Comparison of ENCODE assay signal across 10 cellular contexts in the genomic region with DNA sequence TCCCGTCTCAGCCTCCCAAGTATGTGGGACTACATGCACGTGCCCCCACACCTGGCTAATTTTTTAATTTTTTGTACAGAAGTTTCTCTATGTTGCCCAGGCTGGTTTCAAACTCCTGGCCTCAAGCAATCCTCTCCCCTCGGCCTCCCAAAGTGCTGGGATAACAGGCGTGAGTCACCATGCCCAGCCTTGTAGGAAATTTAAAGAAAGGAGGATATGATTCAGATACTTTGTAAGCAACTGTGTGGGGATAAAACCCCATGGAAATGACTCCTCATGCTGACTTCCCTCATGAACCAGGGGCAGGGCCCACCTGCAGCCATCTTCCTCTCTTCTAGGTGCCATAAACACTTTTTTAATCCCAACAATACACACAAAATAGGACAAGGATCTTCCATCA. TPM values are rescaled to one million over a fixed set of nuclear protein-coding genes. Genes with fewer than 3 reads are reported as not detected.
DNase-seq lines count a peak whose midpoint lies in the region; ATAC-seq and TF ChIP-seq lines count a peak whose summit lies in the region.
"Had no signal": no experiment of that assay in that cellular context is flagged by ENCODE, and none has a peak within 500 bp of the region (broad histone marks: within the 10 kb centered on the region; RNA-seq: fewer than 3 reads in every experiment).

No MANE protein-coding gene starts in this region.

- H3K9me3 Mint-ChIP-seq in activated T-helper 1 cell treated with anti-CD3 and anti-CD28 coated beads, Interleukin-12 subunit alpha, Interleukin-12 subunit beta, Interleukin-2, Interleukin-4 antibody, amounts not matched to agents 30 ng/mL and 10 ng/mL and 1 ng/mL, durations not matched to agents 14 hours and 24 hours and 36 hours = no peaks in the 10 kb centered on the region

- no peaks in the 10 kb centered on the region for H3K27me3 Mint-ChIP-seq in activated T-helper 1 cell treated with anti-CD3 and anti-CD28 coated beads, Interleukin-12 subunit alpha, Interleukin-12 subunit beta, Interleukin-2, Interleukin-4 antibody, amounts not matched to agents 30 ng/mL and 10 ng/mL and 1 ng/mL, durations not matched to agents 14 hours and 24 hours and 36 hours (ENCODE audit: insufficient read depth)

- H3K4me3 ChIP-seq in BJ (ENCODE audit: low read depth, low read length) = no peak overlapping the region

- ATAC-seq in SK-N-SH treated with all-trans-retinoic acid at 6 μM for 48 hours (no peak), HG03469 (IDR thresholded peaks at IDR 0.05; ENCODE audit: unreplicated experiment) (no peak), GM21737 (IDR thresholded peaks at IDR 0.05; ENCODE audit: unreplicated experiment) (no peak)

- CTCF ChIA-PET in BJ (lab: Yijun Ruan, JAX) = no interaction called here

- peaks cover 22% of the 10 kb centered on the region for H3K36me3 Mint-ChIP-seq in activated T-helper 1 cell treated with anti-CD3 and anti-CD28 coated beads, Interleukin-12 subunit alpha, Interleukin-12 subunit beta, Interleukin-2, Interleukin-4 antibody, amounts not matched to agents 30 ng/mL and 10 ng/mL and 1 ng/mL, durations not matched to agents 14 hours and 24 hours and 36 hours (ENCODE audit: low read depth)

- H3K27ac Mint-ChIP-seq in activated T-helper 1 cell treated with anti-CD3 and anti-CD28 coated beads, Interleukin-12 subunit alpha, Interleukin-12 subunit beta, Interleukin-2, Interleukin-4 antibody, amounts not matched to agents 30 ng/mL and 10 ng/mL and 1 ng/mL, durations not matched to agents 14 hours and 24 hours and 36 hours = peak overlapping the region; percentile 97

- no peak for TF ChIP-seq CTCF in BJ (IDR thresholded peaks at IDR 0.05; ENCODE audit: insufficient read depth, low read depth, low read length)

- peak overlapping the region; percentile 20 for H3K4me3 Mint-ChIP-seq in activated T-helper 1 cell treated with anti-CD3 and anti-CD28 coated beads, Interleukin-12 subunit alpha, Interleukin-12 subunit beta, Interleukin-2, Interleukin-4 antibody, amounts not matched to agents 30 ng/mL and 10 ng/mL and 1 ng/mL, durations not matched to agents 14 hours and 24 hours and 36 hours

- POLR2A ChIA-PET in BJ (lab: Charles Lee) = no interaction called here

- intact Hi-C loops in activated T-helper 1 cell treated with anti-CD3 and anti-CD28 coated beads, Interleukin-12 subunit alpha, Interleukin-12 subunit beta, Interleukin-2, Interleukin-4 antibody, amounts not matched to agents 30 ng/mL and 10 ng/mL and 1 ng/mL, durations not matched to agents 14 hours and 24 hours and 36 hours (cut with micrococcal nuclease) = loop anchor here (5.0 kb wide), 2 partner anchors 151 to 754 kb away; a partner anchor contains a TSS

- no peaks in the 10 kb centered on the region for H3K27me3 ChIP-seq in BJ (ENCODE audit: control insufficient read depth, insufficient read depth, low read length)

- H3K36me3 ChIP-seq in BJ (ENCODE audit: control insufficient read depth, insufficient read depth, low read length) = no peaks in the 10 kb centered on the region

- DNase-seq in BJ (ENCODE audit: low read depth) (peak; percentile 24), HCEC 1CT (peak; percentile 4), kidney tubule cell (ENCODE audit: low spot score) (peak; percentile 89), NAMALWA (ENCODE audit: low spot score) (no peak)
- no peak for DNase-seq in activated T-helper 1 cell treated with anti-CD3 and anti-CD28 coated beads, Interleukin-12 subunit alpha, Interleukin-12 subunit beta, Interleukin-2, Interleukin-4 antibody, amounts not matched to agents 30 ng/mL and 10 ng/mL and 1 ng/mL, durations not matched to agents 14 hours and 24 hours and 36 hours (ENCODE audit: low spot score)
- DNase-seq: DMS79; effector CD8-positive, alpha-beta T cell had no signal

- H3K4me1 Mint-ChIP-seq in activated T-helper 1 cell treated with anti-CD3 and anti-CD28 coated beads, Interleukin-12 subunit alpha, Interleukin-12 subunit beta, Interleukin-2, Interleukin-4 antibody, amounts not matched to agents 30 ng/mL and 10 ng/mL and 1 ng/mL, durations not matched to agents 14 hours and 24 hours and 36 hours (ENCODE audit: low read depth) = peaks cover 52% of the 10 kb centered on the region

TF ChIP-seq in SK-N-SH treated with all-trans-retinoic acid at 6 μM for 48 hours, 23 proteins besides CTCF, POLR2A, EP300 and RAD21:
- no peak for TF ChIP-seq TCF4 (CRISPR knock-in tag; IDR thresholded peaks at IDR 0.05; ENCODE audit: borderline replicate concordance)
- TF ChIP-seq BACH2 (CRISPR knock-in tag; IDR thresholded peaks at IDR 0.05; ENCODE audit: borderline replicate concordance) = no peak
- TF ChIP-seq, protein P1, sequence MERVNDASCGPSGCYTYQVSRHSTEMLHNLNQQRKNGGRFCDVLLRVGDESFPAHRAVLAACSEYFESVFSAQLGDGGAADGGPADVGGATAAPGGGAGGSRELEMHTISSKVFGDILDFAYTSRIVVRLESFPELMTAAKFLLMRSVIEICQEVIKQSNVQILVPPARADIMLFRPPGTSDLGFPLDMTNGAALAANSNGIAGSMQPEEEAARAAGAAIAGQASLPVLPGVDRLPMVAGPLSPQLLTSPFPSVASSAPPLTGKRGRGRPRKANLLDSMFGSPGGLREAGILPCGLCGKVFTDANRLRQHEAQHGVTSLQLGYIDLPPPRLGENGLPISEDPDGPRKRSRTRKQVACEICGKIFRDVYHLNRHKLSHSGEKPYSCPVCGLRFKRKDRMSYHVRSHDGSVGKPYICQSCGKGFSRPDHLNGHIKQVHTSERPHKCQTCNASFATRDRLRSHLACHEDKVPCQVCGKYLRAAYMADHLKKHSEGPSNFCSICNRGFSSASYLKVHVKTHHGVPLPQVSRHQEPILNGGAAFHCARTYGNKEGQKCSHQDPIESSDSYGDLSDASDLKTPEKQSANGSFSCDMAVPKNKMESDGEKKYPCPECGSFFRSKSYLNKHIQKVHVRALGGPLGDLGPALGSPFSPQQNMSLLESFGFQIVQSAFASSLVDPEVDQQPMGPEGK (CRISPR knock-in tag; IDR thresholded peaks at IDR 0.05; ENCODE audit: borderline replicate concordance) = no peak

RNA-seq across cellular contexts. Expression of a gene that starts 50.2 kb away (rescaled TPM):
- 4.3 and 5.6 TPM in 2 replicates for polyA plus RNA-seq in BJ (2011; rRNA removed)
- polyA minus RNA-seq in BJ (2011; rRNA and poly(A)+ RNA removed) = 6.5 and 6.7 TPM in 2 replicates
- total RNA-seq in activated T-helper 1 cell treated with anti-CD3 and anti-CD28 coated beads, Interleukin-12 subunit alpha, Interleukin-12 subunit beta, Interleukin-2, Interleukin-4 antibody, amounts not matched to agents 30 ng/mL and 10 ng/mL and 1 ng/mL, durations not matched to agents 14 hours and 24 hours and 36 hours = 39.6 and 43.6 TPM in 2 replicates

Comparison
In these comparisons a context has a peak if more than half of its experiments do, and no peak if none do; other contexts are left out.
1. DNase-seq: peak in BJ (single experiment), HCEC 1CT (single experiment) and kidney tubule cell (single experiment); none in activated T-helper 1 cell treated with anti-CD3 and anti-CD28 coated beads, Interleukin-12 subunit alpha, Interleukin-12 subunit beta, Interleukin-2, Interleukin-4 antibody, amounts not matched to agents 30 ng/mL and 10 ng/mL and 1 ng/mL, durations not matched to agents 14 hours and 24 hours and 36 hours (single experiment) and NAMALWA (single experiment).